ENCODE assay signal across 7 cellular contexts in the genomic region with DNA sequence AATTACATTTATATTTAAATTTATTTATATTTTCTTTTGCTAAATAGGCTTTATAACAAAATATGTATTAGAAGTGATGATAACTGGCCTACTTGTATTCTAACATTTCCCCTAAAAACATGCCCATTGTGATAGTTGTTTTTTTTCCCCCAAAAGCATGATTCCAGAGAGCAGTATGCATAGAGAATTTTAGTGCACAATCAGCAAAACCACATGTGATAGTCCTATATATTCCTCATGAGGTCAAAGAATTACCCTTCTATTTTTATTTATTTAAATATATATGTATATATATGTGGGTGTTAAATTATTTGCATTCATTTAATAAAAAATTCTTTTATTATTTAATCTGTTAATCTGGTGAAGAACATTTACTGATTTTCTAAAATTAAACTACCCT.
"Had no signal": no experiment of that assay in that cellular context is flagged by ENCODE, and none has a peak within 500 bp of the region (broad histone marks: within the 10 kb centered on the region; RNA-seq: fewer than 3 reads in every experiment).

No MANE protein-coding gene starts in this region.

- DNase-seq: KBM-7, KG1 had no signal

- H3K27ac ChIP-seq: HL-60, KMS-11 had no signal

- H3K36me3 Mint-ChIP-seq: IgD-negative memory B cell had no signal

- FAIRE-seq: HTR-8/SVneo, K562 had no signal

- H3K9ac ChIP-seq: KMS-11 had no signal

- H3K4me2 ChIP-seq: KMS-11 had no signal

- H3K27ac Mint-ChIP-seq: IgD-negative memory B cell had no signal

- H3K4me3 ChIP-seq: K562 had no signal

- H3K4me1 Mint-ChIP-seq: IgD-negative memory B cell had no signal

- H3K4me3 Mint-ChIP-seq: IgD-negative memory B cell had no signal

- H3K27me3 Mint-ChIP-seq: IgD-negative memory B cell had no signal

- ATAC-seq: K562 had no signal
